Comparison of ENCODE assay signal across 12 cellular contexts in the genomic region with DNA sequence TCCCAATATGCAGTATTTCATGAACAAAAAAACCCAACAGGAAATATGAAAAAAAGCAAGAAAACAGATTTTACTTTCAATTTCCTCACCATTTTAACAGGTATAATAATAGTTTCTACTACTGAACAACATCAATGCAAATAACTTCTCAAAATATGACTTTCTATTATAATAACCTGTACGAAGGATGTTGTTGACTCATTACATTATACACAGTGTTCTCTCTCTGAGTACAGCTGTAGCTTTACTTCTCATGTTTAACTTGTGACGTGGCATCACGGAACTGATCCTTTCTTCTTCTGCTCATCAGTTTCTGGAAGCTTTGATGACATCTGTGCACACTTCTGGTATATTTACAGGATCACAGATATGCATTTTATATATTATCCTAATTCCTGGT. TPM values are rescaled to one million over a fixed set of nuclear protein-coding genes. Genes with fewer than 3 reads are reported as not detected.
DNase-seq lines count a peak whose midpoint lies in the region; ATAC-seq and TF ChIP-seq lines count a peak whose summit lies in the region.
"Had no signal": no experiment of that assay in that cellular context is flagged by ENCODE, and none has a peak within 500 bp of the region (broad histone marks: within the 10 kb centered on the region; RNA-seq: fewer than 3 reads in every experiment).

No MANE protein-coding gene starts in this region.

- ATAC-seq in activated T-cell treated with anti-CD3 and anti-CD28 coated beads, Interleukin-2, amount 50 U/mL, for 72 hours (replicated peaks in 1 of 2): peak; percentile 50 to 97
- peak; percentile 96 for ATAC-seq in GM21576 (IDR thresholded peaks at IDR 0.05; ENCODE audit: unreplicated experiment)
- ATAC-seq in HG03175 (IDR thresholded peaks at IDR 0.05; ENCODE audit: unreplicated experiment): peak; percentile 97
- peak; percentile 91 for ATAC-seq in stimulated activated effector memory CD8-positive, alpha-beta T cell treated with anti-CD3 and anti-CD28 coated beads, Interleukin-12 subunit alpha, Interleukin-12 subunit beta, amount 100 ng/mL, for 72 hours
- ATAC-seq in Right ventricle myocardium superior (ENCODE audit: poor library complexity): no peak
- ATAC-seq: gastroesophageal sphincter had no signal

- BruUV-seq in Caco-2 (replicated peaks; lab: Mats Ljungman, UMichigan): no TSS peak

- H3K27me3 ChIP-seq in BE2C (no peaks in the 10 kb centered on the region), Caco-2 (replicated peaks; ENCODE audit: control insufficient read depth, insufficient read depth, low read length) (no peaks in the 10 kb centered on the region)
- H3K27me3 ChIP-seq: gastroesophageal sphincter had no signal

- peak in 1 of 2 donors; percentile 15 for DNase-seq in activated T-cell treated with anti-CD3 and anti-CD28 coated beads, Interleukin-2, amount 50 U/mL, for 72 hours
- DNase-seq in activated T-cell treated with anti-CD3 and anti-CD28 coated beads for 4 hours (no peak), Right ventricle myocardium superior (no peak), BE2C (no peak), Caco-2 (no peak)
- DNase-seq in stimulated activated effector memory CD8-positive, alpha-beta T cell treated with anti-CD3 and anti-CD28 coated beads, Interleukin-12 subunit alpha, Interleukin-12 subunit beta, amount 100 ng/mL, for 72 hours (ENCODE audit: low spot score in 2 of 2): no peak
- DNase-seq: Kasumi-1, NCI-H524 had no signal

- H3K4me3 ChIP-seq in BE2C (ENCODE audit: low read depth, low read length): no peak overlapping the region
- no peak overlapping the region for H3K4me3 ChIP-seq in Caco-2 (ENCODE audit: low read depth, low read length)
- H3K4me3 ChIP-seq: gastroesophageal sphincter had no signal

- POLR2A ChIA-PET in Caco-2 (lab: Charles Lee): no interaction called here

- H3K36me3 Mint-ChIP-seq in activated T-cell treated with anti-CD3 and anti-CD28 coated beads, Interleukin-2, amount 50 U/mL, for 72 hours (ENCODE audit: insufficient read depth in 2 of 2): peaks cover 1 to 3% of the 10 kb centered on the region in 2 donors
- peaks cover 94% of the 10 kb centered on the region for H3K36me3 Mint-ChIP-seq in stimulated activated effector memory CD8-positive, alpha-beta T cell treated with anti-CD3 and anti-CD28 coated beads, Interleukin-12 subunit alpha, Interleukin-12 subunit beta, amount 100 ng/mL, for 72 hours
- peaks cover 6% of the 10 kb centered on the region for H3K36me3 Mint-ChIP-seq in Caco-2 (ENCODE audit: insufficient read depth, unreplicated experiment)

- no peaks in the 10 kb centered on the region for H3K9me3 Mint-ChIP-seq in activated T-cell treated with anti-CD3 and anti-CD28 coated beads, Interleukin-2, amount 50 U/mL, for 72 hours
- H3K9me3 Mint-ChIP-seq in stimulated activated effector memory CD8-positive, alpha-beta T cell treated with anti-CD3 and anti-CD28 coated beads, Interleukin-12 subunit alpha, Interleukin-12 subunit beta, amount 100 ng/mL, for 72 hours: no peaks in the 10 kb centered on the region
- no peaks in the 10 kb centered on the region for H3K9me3 Mint-ChIP-seq in Caco-2 (ENCODE audit: unreplicated experiment)
- H3K9me3 Mint-ChIP-seq: stimulated activated naive CD8-positive, alpha-beta T cell treated with anti-CD3 and anti-CD28 coated beads, Interleukin-15, Interleukin-2, amounts not matched to agents 100 ng/mL and 50 ng/mL, for 24 hours had no signal

- H3K36me3 ChIP-seq in BE2C (no peaks in the 10 kb centered on the region), Caco-2 (ENCODE audit: control insufficient read depth, insufficient read depth, low read length) (no peaks in the 10 kb centered on the region)

- TF ChIP-seq CTCF in BE2C (IDR thresholded peaks at IDR 0.05; ENCODE audit: low read depth, low read length) (no peak), Caco-2 (IDR thresholded peaks at IDR 0.05; ENCODE audit: insufficient read depth in 1 of 2, low read depth in 1 of 2, low read length in 1 of 2, severe bottlenecking in 1 of 2, unreplicated experiment in 1 of 2) (no peak)

- intact Hi-C loops in Right ventricle myocardium superior (cut with DNase I): no loop called here
- intact Hi-C loops in Caco-2 (cut with micrococcal nuclease; ENCODE audit: unreplicated experiment): no loop called here

- CTCF ChIA-PET in Caco-2 (lab: Charles Lee): no interaction called here

- H3K27ac Mint-ChIP-seq in activated T-cell treated with anti-CD3 and anti-CD28 coated beads, Interleukin-2, amount 50 U/mL, for 72 hours: peak overlapping the region; percentile 91
- peak overlapping the region; percentile 23 for H3K27ac Mint-ChIP-seq in stimulated activated effector memory CD8-positive, alpha-beta T cell treated with anti-CD3 and anti-CD28 coated beads, Interleukin-12 subunit alpha, Interleukin-12 subunit beta, amount 100 ng/mL, for 72 hours
- H3K27ac Mint-ChIP-seq in Caco-2 (ENCODE audit: unreplicated experiment): no peak overlapping the region
- H3K27ac Mint-ChIP-seq: stimulated activated naive CD8-positive, alpha-beta T cell treated with anti-CD3 and anti-CD28 coated beads, Interleukin-15, Interleukin-2, amounts not matched to agents 100 ng/mL and 50 ng/mL, for 24 hours had no signal

- H3K4me1 Mint-ChIP-seq in activated T-cell treated with anti-CD3 and anti-CD28 coated beads, Interleukin-2, amount 50 U/mL, for 72 hours (ENCODE audit: low read depth): peaks cover 4% of the 10 kb centered on the region
- H3K4me1 Mint-ChIP-seq in stimulated activated effector memory CD8-positive, alpha-beta T cell treated with anti-CD3 and anti-CD28 coated beads, Interleukin-12 subunit alpha, Interleukin-12 subunit beta, amount 100 ng/mL, for 72 hours: no peaks in the 10 kb centered on the region
- H3K4me1 Mint-ChIP-seq in Caco-2 (ENCODE audit: low read depth, unreplicated experiment): no peaks in the 10 kb centered on the region

- H3K4me3 Mint-ChIP-seq in activated T-cell treated with anti-CD3 and anti-CD28 coated beads, Interleukin-2, amount 50 U/mL, for 72 hours: no peak overlapping the region
- H3K4me3 Mint-ChIP-seq in stimulated activated effector memory CD8-positive, alpha-beta T cell treated with anti-CD3 and anti-CD28 coated beads, Interleukin-12 subunit alpha, Interleukin-12 subunit beta, amount 100 ng/mL, for 72 hours: no peak overlapping the region
- H3K4me3 Mint-ChIP-seq in Caco-2 (ENCODE audit: unreplicated experiment): no peak overlapping the region
- H3K4me3 Mint-ChIP-seq: stimulated activated naive CD8-positive, alpha-beta T cell treated with anti-CD3 and anti-CD28 coated beads, Interleukin-15, Interleukin-2, amounts not matched to agents 100 ng/mL and 50 ng/mL, for 24 hours had no signal

- no peaks in the 10 kb centered on the region for H3K27me3 Mint-ChIP-seq in activated T-cell treated with anti-CD3 and anti-CD28 coated beads, Interleukin-2, amount 50 U/mL, for 72 hours (ENCODE audit: low read depth)
- no peaks in the 10 kb centered on the region for H3K27me3 Mint-ChIP-seq in Caco-2 (ENCODE audit: insufficient read depth, unreplicated experiment)
- H3K27me3 Mint-ChIP-seq: stimulated activated naive CD8-positive, alpha-beta T cell treated with anti-CD3 and anti-CD28 coated beads, Interleukin-15, Interleukin-2, amounts not matched to agents 100 ng/mL and 50 ng/mL, for 24 hours had no signal

- H3K9me3 ChIP-seq in BE2C (no peaks in the 10 kb centered on the region), Caco-2 (no peaks in the 10 kb centered on the region)
- H3K9me3 ChIP-seq: gastroesophageal sphincter had no signal

- H3K4me1 ChIP-seq in BE2C: no peaks in the 10 kb centered on the region
- H3K4me1 ChIP-seq in Caco-2: no peaks in the 10 kb centered on the region
- H3K4me1 ChIP-seq: gastroesophageal sphincter had no signal

RNA-seq across cellular contexts. Expression of gene FAM228A, which starts 40.0 kb away (rescaled TPM):
- under 1 TPM; 0.14 to 0.60 TPM for total RNA-seq in activated T-cell treated with anti-CD3 and anti-CD28 coated beads, Interleukin-2, amount 50 U/mL, for 72 hours
- 0.16 TPM for total RNA-seq in Right ventricle myocardium superior
- not detected for polyA plus RNA-seq in BE2C (2012; ENCODE audit: insufficient read depth, insufficient read length, low read depth)
- total RNA-seq in Caco-2 (2022): not detected in 2 replicates
